ENCODE assay signal across 1 cellular context in genomic region chr12:67728296-67728666, GRCh38.
A peak's percentile ranks its signal among the peaks of the same experiment; 100 is the strongest.
TF ChIP-seq lines count a peak whose summit lies in the region.

No MANE protein-coding gene starts in this region.

TF ChIP-seq in SK-N-SH treated with all-trans-retinoic acid at 6 μM for 48 hours, 23 proteins besides CTCF, POLR2A, EP300 and RAD21 (continued from another document):
- TF ChIP-seq ZNF565 (CRISPR knock-in tag; conservative IDR thresholded peaks at IDR 0.05; ENCODE audit: low read depth) = no peak
- 0 out of 2 replicates have a peak, but pooled peaks have one; percentile 6 for TF ChIP-seq ISL1 (CRISPR knock-in tag; IDR thresholded peaks at IDR 0.05)
- TF ChIP-seq, protein P1, sequence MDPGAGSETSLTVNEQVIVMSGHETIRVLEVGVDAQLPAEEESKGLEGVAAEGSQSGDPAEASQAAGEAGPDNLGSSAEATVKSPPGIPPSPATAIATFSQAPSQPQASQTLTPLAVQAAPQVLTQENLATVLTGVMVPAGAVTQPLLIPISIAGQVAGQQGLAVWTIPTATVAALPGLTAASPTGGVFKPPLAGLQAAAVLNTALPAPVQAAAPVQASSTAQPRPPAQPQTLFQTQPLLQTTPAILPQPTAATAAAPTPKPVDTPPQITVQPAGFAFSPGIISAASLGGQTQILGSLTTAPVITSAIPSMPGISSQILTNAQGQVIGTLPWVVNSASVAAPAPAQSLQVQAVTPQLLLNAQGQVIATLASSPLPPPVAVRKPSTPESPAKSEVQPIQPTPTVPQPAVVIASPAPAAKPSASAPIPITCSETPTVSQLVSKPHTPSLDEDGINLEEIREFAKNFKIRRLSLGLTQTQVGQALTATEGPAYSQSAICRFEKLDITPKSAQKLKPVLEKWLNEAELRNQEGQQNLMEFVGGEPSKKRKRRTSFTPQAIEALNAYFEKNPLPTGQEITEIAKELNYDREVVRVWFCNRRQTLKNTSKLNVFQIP (CRISPR knock-in tag; IDR thresholded peaks at IDR 0.05; ENCODE audit: borderline replicate concordance, low read depth) = no peak
